8 cellular contexts compared by ENCODE assay signal in genomic region chr4:121900132-121900983, GRCh38. TPM values are rescaled to one million over a fixed set of nuclear protein-coding genes. Genes with fewer than 3 reads are reported as not detected.
DNase-seq lines count a peak whose midpoint lies in the region; ATAC-seq and TF ChIP-seq lines count a peak whose summit lies in the region.

No MANE protein-coding gene starts in this region.

- H3K27ac Mint-ChIP-seq in activated naive CD4-positive, alpha-beta T cell treated with anti-CD3 and anti-CD28 coated beads for 36 hours, result no peak overlapping the region

- H3K9me3 Mint-ChIP-seq in activated naive CD4-positive, alpha-beta T cell treated with anti-CD3 and anti-CD28 coated beads for 36 hours, result no peaks in the 10 kb centered on the region

- H3K27me3 ChIP-seq in psoas muscle (ENCODE audit: insufficient read depth in 3 of 3, low read length in 2 of 3), result no peaks in the 10 kb centered on the region

- no peaks in the 10 kb centered on the region for H3K36me3 ChIP-seq in psoas muscle (ENCODE audit: insufficient read depth in 1 of 2, low read depth in 1 of 2)

- H3K9me3 ChIP-seq in psoas muscle, result no peaks in the 10 kb centered on the region

- CTCF ChIA-PET in activated naive CD4-positive, alpha-beta T cell treated with anti-CD3 and anti-CD28 coated beads for 36 hours (lab: Charles Lee), result interaction anchor here (0.5 to 2.4 kb wide), 37 partner anchors 8 to 819 kb away, joined by 3 to 27 read pairs (median 4); partner anchors contain the start of gene BBS7

- no peaks in the 10 kb centered on the region for H3K27me3 Mint-ChIP-seq in activated naive CD4-positive, alpha-beta T cell treated with anti-CD3 and anti-CD28 coated beads for 36 hours (ENCODE audit: low read depth)

- in situ Hi-C loops in G401 (cut with HindIII; ENCODE audit: low sequenced_read_pairs), result no loop called here

- intact Hi-C loops in activated naive CD4-positive, alpha-beta T cell treated with anti-CD3 and anti-CD28 coated beads for 36 hours (cut with micrococcal nuclease), result loop anchor here (1.0 to 5.0 kb wide), 10 partner anchors 50 to 1032 kb away; partner anchors contain the start of gene BLTP1
- intact Hi-C loops in psoas muscle (cut with DNase I), result loop anchor here (5.0 kb wide), 2 partner anchors 322 to 677 kb away; no protein-coding TSS in a partner anchor

- DNase-seq in G401 (ENCODE audit: low spot score) (peak; percentile 56), HT1080 (ENCODE audit: low read depth) (peak; percentile 48), RPMI8226 (peak; percentile 48), globus pallidus (ENCODE audit: low spot score) (peak; percentile 49), psoas muscle (no peak), DMS79 treated with DMSO at 0.1 percent for 48 hours (lab: John Stamatoyannopoulos, UW) (no peak)
- peak; percentile 79 for DNase-seq in activated naive CD4-positive, alpha-beta T cell treated with anti-CD3 and anti-CD28 coated beads for 36 hours

- no peaks in the 10 kb centered on the region for H3K4me1 ChIP-seq in psoas muscle

- H3K4me3 ChIP-seq in psoas muscle, result no peak overlapping the region

- 61 to 67% (median 64%) methylated on average over 4 of the region's 4 CpGs for WGBS in psoas muscle, 3 donors

- ATAC-seq in GM21528 (IDR thresholded peaks at IDR 0.05; ENCODE audit: low FRiP score, unreplicated experiment), result peak; percentile 93
- peak in 3 of 4 donors; percentile 40 to 76 (median 42) for ATAC-seq in psoas muscle

- no peaks in the 10 kb centered on the region for H3K36me3 Mint-ChIP-seq in activated naive CD4-positive, alpha-beta T cell treated with anti-CD3 and anti-CD28 coated beads for 36 hours (ENCODE audit: low read depth)

- no peak overlapping the region for H3K4me3 Mint-ChIP-seq in activated naive CD4-positive, alpha-beta T cell treated with anti-CD3 and anti-CD28 coated beads for 36 hours

- no peak overlapping the region for H3K27ac ChIP-seq in psoas muscle

- peaks cover 10% of the 10 kb centered on the region for H3K4me1 Mint-ChIP-seq in activated naive CD4-positive, alpha-beta T cell treated with anti-CD3 and anti-CD28 coated beads for 36 hours (ENCODE audit: low read depth)

- TF ChIP-seq CTCF in psoas muscle (IDR thresholded peaks at IDR 0.05), result peak; percentile 72

RNA-seq across cellular contexts. Expression of gene BBS7, which starts 30.1 kb away (rescaled TPM):
- total RNA-seq in G401 (2014; rRNA removed; shearing (Covaris generic)), result 13.7 and 18.5 TPM in 2 replicates
- 11.0 and 13.4 TPM in 2 replicates for total RNA-seq in HT1080 (2014; rRNA removed; shearing (Covaris generic))
- polyA plus RNA-seq in HT1080 (2015; cell fraction: cytosol; rRNA removed), result 18.9 and 19.9 TPM in 2 replicates
- 20.2 and 26.1 TPM in 2 replicates for polyA plus RNA-seq in HT1080 (2015; cell fraction: nucleus; rRNA removed)
- 10 to 100 TPM; 16.6 to 19.4 TPM for total RNA-seq in activated naive CD4-positive, alpha-beta T cell treated with anti-CD3 and anti-CD28 coated beads for 36 hours
- 10 to 100 TPM in 1 of 4 donors, 1 to 10 TPM in 3; 4.5 to 10.3 (median 5.0) TPM for total RNA-seq in psoas muscle
- 1 to 10 TPM; 4.0 to 6.0 (median 5.4) TPM for polyA plus RNA-seq in psoas muscle

RNA-seq across cellular contexts. Expression of gene TRPC3, which starts 51.5 kb away (rescaled TPM):
- total RNA-seq in G401 (2014; rRNA removed; shearing (Covaris generic)), result not detected in 2 replicates
- 1.5 and 2.8 TPM in 2 replicates for total RNA-seq in HT1080 (2014; rRNA removed; shearing (Covaris generic))
- 0.94 and 1.1 TPM in 2 replicates for polyA plus RNA-seq in HT1080 (2015; cell fraction: cytosol; rRNA removed)
- polyA plus RNA-seq in HT1080 (2015; cell fraction: nucleus; rRNA removed), result 2.1 and 2.2 TPM in 2 replicates
- 1 to 10 TPM; 2.0 to 2.5 TPM for total RNA-seq in activated naive CD4-positive, alpha-beta T cell treated with anti-CD3 and anti-CD28 coated beads for 36 hours
- total RNA-seq in psoas muscle, result under 1 TPM in 3 of 4 donors, not detected in 1; 0.07 to 0.15 (median 0.11) TPM
- polyA plus RNA-seq in psoas muscle, result under 1 TPM; 0.04 to 0.08 (median 0.04) TPM

Comparison
In these comparisons a context has a peak if more than half of its experiments do, and no peak if none do; other contexts are left out.
1. DNase-seq: peak in G401 (single experiment), HT1080 (single experiment), RPMI8226 (single experiment), activated naive CD4-positive, alpha-beta T cell treated with anti-CD3 and anti-CD28 coated beads for 36 hours (single experiment) and globus pallidus (single experiment); none in psoas muscle (0 of 2) and DMS79 treated with DMSO at 0.1 percent for 48 hours (single experiment).